In genomic region chr16:1117169-1117900, GRCh38 we compare ENCODE assay signal across 21 cellular contexts. TPM values are rescaled to one million over a fixed set of nuclear protein-coding genes. Genes with fewer than 3 reads are reported as not detected.
DNase-seq lines count a peak whose midpoint lies in the region; ATAC-seq and TF ChIP-seq lines count a peak whose summit lies in the region.
"Had no signal": no experiment of that assay in that cellular context is flagged by ENCODE, and none has a peak within 500 bp of the region (broad histone marks: within the 10 kb centered on the region; RNA-seq: fewer than 3 reads in every experiment).

No MANE protein-coding gene starts in this region.

- H2AK9ac ChIP-seq in IMR-90 (replicated peaks; ENCODE audit: low read depth, low read length, poor library complexity), result peak overlapping the region; percentile 55

- no peak for TF ChIP-seq POLR2A in IMR-90 (IDR thresholded peaks at IDR 0.05; ENCODE audit: low read depth, low read length)

- no peak overlapping the region for H3K14ac ChIP-seq in IMR-90 (replicated peaks; ENCODE audit: low read depth, low read length)

- WGBS in IMR-90 (ENCODE audit: extremely low coverage in 2 of 2, insufficient read length in 1 of 2), 2 experiments, result 49% methylated on average over 15 of the region's 34 CpGs; no CpG with 5 or more reads in 1 of the 2 experiments

- no peak overlapping the region for H2AK5ac ChIP-seq in IMR-90 (ENCODE audit: low read depth, low read length)

- no peaks in the 10 kb centered on the region for H3K4me1 Mint-ChIP-seq in activated CD4-positive, alpha-beta T cell treated with anti-CD3 and anti-CD28 coated beads, Interleukin-2, amount 10 ng/mL, durations not matched to agents 24 days and 14 days
- H3K4me1 Mint-ChIP-seq: CD4-positive, alpha-beta memory T cell; GM23338 had no signal

- H3K36me3 ChIP-seq in H7 (replicated peaks; ENCODE audit: control insufficient read depth, insufficient read depth, low read length), result no peaks in the 10 kb centered on the region
- H3K36me3 ChIP-seq in IMR-90 (ENCODE audit: control insufficient read depth, insufficient read depth, low read length), result no peaks in the 10 kb centered on the region
- no peaks in the 10 kb centered on the region for H3K36me3 ChIP-seq in WERI-Rb-1
- H3K36me3 ChIP-seq: HAP-1 had no signal

- in situ Hi-C loops in IMR-90 (cut with MboI; ENCODE audit: low sequenced_read_pairs), result no loop called here

- no peak overlapping the region for H4K91ac ChIP-seq in IMR-90 (ENCODE audit: insufficient read depth, low read depth, low read length)

- no peak overlapping the region for H3K27ac ChIP-seq in IMR-90 (ENCODE audit: insufficient read depth, low read length)
- peak overlapping the region; percentile 53 for H3K27ac ChIP-seq in WERI-Rb-1

- H2BK20ac ChIP-seq in IMR-90 (ENCODE audit: low read depth, low read length), result no peak overlapping the region

- H2BK5ac ChIP-seq in IMR-90 (ENCODE audit: low read depth, low read length, poor library complexity, severe bottlenecking), result no peak overlapping the region

- no peak overlapping the region for H3K27ac Mint-ChIP-seq in activated CD4-positive, alpha-beta T cell treated with anti-CD3 and anti-CD28 coated beads, Interleukin-2, amount 10 ng/mL, durations not matched to agents 24 days and 14 days
- H3K27ac Mint-ChIP-seq: CD4-positive, alpha-beta memory T cell; GM23338 had no signal

- no peak overlapping the region for H3K18ac ChIP-seq in IMR-90 (ENCODE audit: low read depth, low read length)

- no peak overlapping the region for H2BK15ac ChIP-seq in IMR-90 (ENCODE audit: low read depth, low read length)

- DNase-seq in H7 (peak; percentile 64), IMR-90 (no peak), WERI-Rb-1 (peak; percentile 90)
- no peak for DNase-seq in activated CD4-positive, alpha-beta T cell treated with anti-CD3 and anti-CD28 coated beads, Interleukin-2, amount 10 ng/mL, durations not matched to agents 24 days and 14 days
- no peak for DNase-seq in NK-92 treated with Interleukin-12 subunit alpha and Interleukin-12 subunit beta, amount 100 ng/mL, for 24 hours (lab: John Stamatoyannopoulos, UW)
- DNase-seq: 8988T; C1 segment of cervical spinal cord; Calu3; CD4-positive, alpha-beta memory T cell; COR-L47; DMS53; DMS79 treated with DMSO at 0.1 percent for 48 hours; GF-D8 had no signal

- H3K9me1 ChIP-seq in IMR-90 (ENCODE audit: insufficient read depth, low read length), result no peaks in the 10 kb centered on the region

- H4K5ac ChIP-seq in IMR-90 (ENCODE audit: low read depth, low read length), result no peak overlapping the region

- TF ChIP-seq CTCF in IMR-90 (conservative IDR thresholded peaks at IDR 0.05; ENCODE audit: low read depth, low read length) (no peak), WERI-Rb-1 (IDR thresholded peaks at IDR 0.05; ENCODE audit: low read depth, low read length) (no peak)

- no peaks in the 10 kb centered on the region for H3K36me3 Mint-ChIP-seq in activated CD4-positive, alpha-beta T cell treated with anti-CD3 and anti-CD28 coated beads, Interleukin-2, amount 10 ng/mL, durations not matched to agents 24 days and 14 days (ENCODE audit: low read depth)
- H3K36me3 Mint-ChIP-seq: CD4-positive, alpha-beta memory T cell had no signal

- H3K4me2 ChIP-seq in IMR-90 (ENCODE audit: low read depth, low read length), result no peak overlapping the region
- H3K4me2 ChIP-seq: GM23338 had no signal

- CTCF ChIA-PET in IMR-90 (lab: Yijun Ruan, JAX), result no interaction called here

- no peaks in the 10 kb centered on the region for H3K27me3 Mint-ChIP-seq in activated CD4-positive, alpha-beta T cell treated with anti-CD3 and anti-CD28 coated beads, Interleukin-2, amount 10 ng/mL, durations not matched to agents 24 days and 14 days
- H3K27me3 Mint-ChIP-seq: CD4-positive, alpha-beta memory T cell had no signal

- no TSS peak for BruUV-seq in IMR-90 (replicated peaks; lab: Mats Ljungman, UMichigan)

- no peaks in the 10 kb centered on the region for H3K4me1 ChIP-seq in IMR-90 (ENCODE audit: control insufficient read depth, insufficient read depth, low read length)
- H3K4me1 ChIP-seq: HAP-1 had no signal

- dilution Hi-C loops in IMR-90 (cut with HindIII; ENCODE audit: low sequenced_read_pairs, unreplicated experiment), result no loop called here

- H3K4ac ChIP-seq in IMR-90 (ENCODE audit: low read depth, low read length), result no peak overlapping the region

- H3K56ac ChIP-seq in IMR-90 (ENCODE audit: extremely low read depth, insufficient read depth, low read length), result no peak overlapping the region

- intact Hi-C loops in IMR-90 (cut with micrococcal nuclease), result no loop called here
- intact Hi-C loops in activated CD4-positive, alpha-beta T cell treated with anti-CD3 and anti-CD28 coated beads, Interleukin-2, amount 10 ng/mL, durations not matched to agents 24 days and 14 days (cut with micrococcal nuclease), result no loop called here

- H3K79me1 ChIP-seq in IMR-90 (ENCODE audit: low read depth in 1 of 2, low read length in 2 of 2), result no peaks in the 10 kb centered on the region

- H3K27me3 ChIP-seq in H7 (ENCODE audit: control insufficient read depth, insufficient read depth, low read length) (no peaks in the 10 kb centered on the region), IMR-90 (ENCODE audit: control insufficient read depth, insufficient read depth, low read length) (peaks cover 30% of the 10 kb centered on the region), WERI-Rb-1 (ENCODE audit: insufficient read depth, low read depth, severe bottlenecking) (no peaks in the 10 kb centered on the region)

- H3K9me3 ChIP-seq in IMR-90 (ENCODE audit: control insufficient read depth, insufficient read depth, low read length) (no peaks in the 10 kb centered on the region), WERI-Rb-1 (ENCODE audit: severe bottlenecking) (no peaks in the 10 kb centered on the region)
- H3K9me3 ChIP-seq: HAP-1 had no signal

- no peaks in the 10 kb centered on the region for H3K9me3 Mint-ChIP-seq in activated CD4-positive, alpha-beta T cell treated with anti-CD3 and anti-CD28 coated beads, Interleukin-2, amount 10 ng/mL, durations not matched to agents 24 days and 14 days
- H3K9me3 Mint-ChIP-seq: CD4-positive, alpha-beta memory T cell; GM23338 had no signal

- H3K4me3 Mint-ChIP-seq in activated CD4-positive, alpha-beta T cell treated with anti-CD3 and anti-CD28 coated beads, Interleukin-2, amount 10 ng/mL, durations not matched to agents 24 days and 14 days, result no peak overlapping the region
- H3K4me3 Mint-ChIP-seq: CD4-positive, alpha-beta memory T cell; GM23338 had no signal

- no peak for TF ChIP-seq RAD21 in IMR-90 (IDR thresholded peaks at IDR 0.05; ENCODE audit: low read length)

- H3K23ac ChIP-seq in IMR-90 (ENCODE audit: low read depth, low read length), result no peak overlapping the region

- ATAC-seq in IMR-90 (ENCODE audit: low read depth) (no peak), HG03521 (IDR thresholded peaks at IDR 0.05; ENCODE audit: unreplicated experiment) (no peak)
- ATAC-seq: GM23338 had no signal

- no peak overlapping the region for H4K8ac ChIP-seq in IMR-90 (ENCODE audit: low read depth in 2 of 2, low read length in 2 of 2)

- H4K20me1 ChIP-seq in IMR-90 (ENCODE audit: insufficient read depth, low read length), result no peaks in the 10 kb centered on the region

- H3K9ac ChIP-seq in IMR-90 (ENCODE audit: low read depth, low read length), result no peak overlapping the region

- no peak overlapping the region for H3K4me3 ChIP-seq in H7 (ENCODE audit: insufficient read depth, low read depth, low read length)
- no peak overlapping the region for H3K4me3 ChIP-seq in IMR-90 (ENCODE audit: insufficient read depth, low read depth, low read length)
- no peak overlapping the region for H3K4me3 ChIP-seq in WERI-Rb-1 (ENCODE audit: low read depth, low read length)
- H3K4me3 ChIP-seq: GM23338, HAP-1 had no signal

- H2AFZ ChIP-seq in IMR-90 (replicated peaks; ENCODE audit: low read length, poor library complexity), result no peak overlapping the region
- H2AFZ ChIP-seq: GM23338 had no signal

- POLR2A ChIA-PET in IMR-90 (lab: Charles Lee; ENCODE audit: unreplicated experiment), result no interaction called here

- no peak overlapping the region for H2BK120ac ChIP-seq in IMR-90 (ENCODE audit: low read depth, low read length)

TF ChIP-seq in IMR-90, 13 proteins besides CTCF, POLR2A, EP300 and RAD21 (continues in another document):
- TF ChIP-seq CEBPB (IDR thresholded peaks at IDR 0.05; ENCODE audit: low read depth, low read length), result no peak
- TF ChIP-seq ELK1 (IDR thresholded peaks at IDR 0.05; ENCODE audit: borderline replicate concordance, low read depth, low read length), result no peak
- TF ChIP-seq CHD1 (IDR thresholded peaks at IDR 0.05; ENCODE audit: low read depth, low read length), result no peak
- no peak for TF ChIP-seq NFE2L2 (IDR thresholded peaks at IDR 0.05; ENCODE audit: low read depth, low read length)

RNA-seq across cellular contexts. Expression of gene C1QTNF8, which starts 21.3 kb away (rescaled TPM):
- total RNA-seq in H7 (2014; rRNA removed; shearing (Covaris generic)), result not detected in 2 replicates
- not detected in 2 replicates for total RNA-seq in IMR-90 (2012; rRNA removed)
- not detected in 2 replicates for polyA plus RNA-seq in IMR-90 (2012; rRNA removed)
- polyA plus RNA-seq in IMR-90 (2012; cell fraction: cytosol; rRNA removed), result not detected in 2 replicates
- not detected in 2 replicates for polyA plus RNA-seq in IMR-90 (2012; cell fraction: nucleus; rRNA removed; ENCODE audit: low replicate concordance)
- not detected in 2 replicates for total RNA-seq in activated CD4-positive, alpha-beta T cell treated with anti-CD3 and anti-CD28 coated beads, Interleukin-2, amount 10 ng/mL, durations not matched to agents 24 days and 14 days
- total RNA-seq: A673; Calu3; CD4-positive, alpha-beta memory T cell; Daoy; GM23338; H4 had no signal
- polyA plus RNA-seq: BJ; CD4-positive, alpha-beta memory T cell; GM23338 had no signal

RNA-seq across cellular contexts. Expression of gene CACNA1H, which starts 35.6 kb away (rescaled TPM):
- 24.8 and 27.3 TPM in 2 replicates for total RNA-seq in H7 (2014; rRNA removed; shearing (Covaris generic))
- total RNA-seq in IMR-90 (2012; rRNA removed), result 1.6 and 1.7 TPM in 2 replicates
- 5.8 and 6.1 TPM in 2 replicates for polyA plus RNA-seq in IMR-90 (2012; rRNA removed)
- polyA plus RNA-seq in IMR-90 (2012; cell fraction: cytosol; rRNA removed), result 4.9 and 8.1 TPM in 2 replicates
- 12.2 and 35.8 TPM in 2 replicates for polyA plus RNA-seq in IMR-90 (2012; cell fraction: nucleus; rRNA removed; ENCODE audit: low replicate concordance)
- total RNA-seq in activated CD4-positive, alpha-beta T cell treated with anti-CD3 and anti-CD28 coated beads, Interleukin-2, amount 10 ng/mL, durations not matched to agents 24 days and 14 days, result 0.05 and 0.07 TPM in 2 replicates
- total RNA-seq: Calu3 had no signal

RNA-seq across cellular contexts. Expression of gene SSTR5, which starts 44.8 kb away (rescaled TPM):
- 0.18 and 0.21 TPM in 2 replicates for total RNA-seq in H7 (2014; rRNA removed; shearing (Covaris generic))
- not detected in 2 replicates for total RNA-seq in IMR-90 (2012; rRNA removed)
- polyA plus RNA-seq in IMR-90 (2012; rRNA removed), result not detected in 2 replicates
- polyA plus RNA-seq in IMR-90 (2012; cell fraction: cytosol; rRNA removed), result not detected in 2 replicates
- polyA plus RNA-seq in IMR-90 (2012; cell fraction: nucleus; rRNA removed; ENCODE audit: low replicate concordance), result not detected in 2 replicates
- not detected in 2 replicates for total RNA-seq in activated CD4-positive, alpha-beta T cell treated with anti-CD3 and anti-CD28 coated beads, Interleukin-2, amount 10 ng/mL, durations not matched to agents 24 days and 14 days
- total RNA-seq: A673; Calu3; CD4-positive, alpha-beta memory T cell; Daoy; G401; H4 had no signal
- polyA plus RNA-seq: BJ; CD4-positive, alpha-beta memory T cell had no signal

Comparison
In these comparisons a context has a peak if more than half of its experiments do, and no peak if none do; other contexts are left out.
1. DNase-seq: peak in H7 (single experiment) and WERI-Rb-1 (single experiment); none in IMR-90 (single experiment), activated CD4-positive, alpha-beta T cell treated with anti-CD3 and anti-CD28 coated beads, Interleukin-2, amount 10 ng/mL, durations not matched to agents 24 days and 14 days (single experiment) and NK-92 treated with Interleukin-12 subunit alpha and Interleukin-12 subunit beta, amount 100 ng/mL, for 24 hours (single experiment).